Comparison of ENCODE assay signal across 8 cellular contexts in genomic region chr1:119549719-119550141, GRCh38. TPM values are rescaled to one million over a fixed set of nuclear protein-coding genes. Genes with fewer than 3 reads are reported as not detected.
DNase-seq lines count a peak whose midpoint lies in the region; ATAC-seq and TF ChIP-seq lines count a peak whose summit lies in the region.

No MANE protein-coding gene starts in this region.

- H3K4me1 ChIP-seq in esophagus squamous epithelium, result no peaks in the 10 kb centered on the region

- H3K9me3 ChIP-seq in esophagus squamous epithelium, result no peaks in the 10 kb centered on the region

- H3K27ac ChIP-seq in 22Rv1 (no peak overlapping the region), esophagus squamous epithelium (no peak overlapping the region)

- H3K36me3 ChIP-seq in esophagus squamous epithelium, result no peaks in the 10 kb centered on the region

- H3K27me3 ChIP-seq in esophagus squamous epithelium, result no peaks in the 10 kb centered on the region

- H3K4me3 ChIP-seq in GM12864 (ENCODE audit: low read depth, low read length) (no peak overlapping the region), esophagus squamous epithelium (no peak overlapping the region)

- no peak for TF ChIP-seq POLR2A in esophagus squamous epithelium (IDR thresholded peaks at IDR 0.05)

- intact Hi-C loops in esophagus squamous epithelium (cut with DNase I), result no loop called here

- TF ChIP-seq CTCF in 22Rv1 (IDR thresholded peaks at IDR 0.05) (peak; percentile 83), GM12864 (IDR thresholded peaks at IDR 0.05; ENCODE audit: low read depth, low read length, missing control alignments) (peak; percentile 70), esophagus squamous epithelium (IDR thresholded peaks at IDR 0.05) (peak in 3 of 6 experiments; percentile 35 to 49 (median 39))

- DNase-seq in GM12864 (ENCODE audit: low read depth) (peak; percentile 38), NCI-H446 treated with DMSO at 0.1 percent for 48 hours (lab: John Stamatoyannopoulos, UW) (peak; percentile 5), amygdala (lab: John Stamatoyannopoulos, UW) (peak in 46 of 56 donors; percentile 3 to 74 (median 26)), iPS DF 19.7 (ENCODE audit: low read depth, low spot score) (peak; percentile 54), esophagus squamous epithelium (lab: John Stamatoyannopoulos, UW) (no peak)
- DNase-seq in stimulated activated CD4-positive, alpha-beta T cell treated with anti-CD3 and anti-CD28 coated beads, Interleukin-2, amount 100 ng/mL, for 48 hours, result peak; percentile 8 to 11

- 51 to 65% methylated on average over 5 of the region's 5 CpGs for WGBS in esophagus squamous epithelium, 2 donors

- ATAC-seq in HG03342 (IDR thresholded peaks at IDR 0.05; ENCODE audit: unreplicated experiment), result peak; percentile 70

RNA-seq across cellular contexts. Expression of gene HSD3B1, which starts 42.7 kb away (rescaled TPM):
- not detected for total RNA-seq in esophagus squamous epithelium
